ENCODE assay signal across 8 cellular contexts in genomic region chr2:9630750-9631483, GRCh38. TPM values are rescaled to one million over a fixed set of nuclear protein-coding genes. Genes with fewer than 3 reads are reported as not detected.
DNase-seq lines count a peak whose midpoint lies in the region; TF ChIP-seq lines count a peak whose summit lies in the region.

Gene YWHAQ (minus strand): TSS chr2:9630997. CDS start chr2:9630452, 545 bp downstream.

- POLR2A ChIA-PET in activated CD8-positive, alpha-beta memory T cell treated with anti-CD3 and anti-CD28 coated beads for 36 hours (lab: Charles Lee), result interaction anchor here (0.6 to 2.8 kb wide), 19 partner anchors 8 to 153 kb away, joined by 3 to 35 read pairs (median 5); partner anchors contain the start of gene ADAM17

- no peak for TF ChIP-seq CTCF in GM20000 (IDR thresholded peaks at IDR 0.05; ENCODE audit: extremely low read depth, missing control alignments)

- CTCF ChIA-PET in activated CD8-positive, alpha-beta memory T cell treated with anti-CD3 and anti-CD28 coated beads for 36 hours (lab: Charles Lee), result interaction anchor here (1.0 to 1.9 kb wide), 5 partner anchors 25 to 118 kb away, joined by 3 to 7 read pairs (median 3); partner anchors contain the start of gene ADAM17

- no peaks in the 10 kb centered on the region for H3K27me3 ChIP-seq in effector memory CD4-positive, alpha-beta T cell (replicated peaks; ENCODE audit: control insufficient read depth, insufficient read depth, low read length, poor library complexity, severe bottlenecking)

- peak within 1 kb of the TSS; percentile 82 for H3K4me3 ChIP-seq in effector memory CD4-positive, alpha-beta T cell (ENCODE audit: insufficient read depth, low read depth, low read length, poor library complexity, severe bottlenecking)

- H3K27ac ChIP-seq in effector memory CD4-positive, alpha-beta T cell (ENCODE audit: insufficient read depth, low read length, poor library complexity, severe bottlenecking), result peak within 1 kb of the TSS; percentile 83

- H3K36me3 ChIP-seq in effector memory CD4-positive, alpha-beta T cell (ENCODE audit: control insufficient read depth, insufficient read depth, low read length), result peaks cover 4% of the 10 kb centered on the region

- DNase-seq in CMK (ENCODE audit: low read depth) (peak; percentile 97), GM20000 (ENCODE audit: low spot score) (peak; percentile 99), HT-29 (ENCODE audit: low spot score) (peak; percentile 97), NOMO-1 (lab: John Stamatoyannopoulos, UW; ENCODE audit: unreplicated experiment in 2 of 2) (peak; percentile 96 to 97), lung microvascular endothelial cell (ENCODE audit: low read depth in 2 of 2) (peak; percentile 99)
- peak; percentile 94 to 96 (median 96) for DNase-seq in effector memory CD4-positive, alpha-beta T cell
- DNase-seq in stimulated activated CD4-positive, alpha-beta T cell treated with anti-CD3 and anti-CD28 coated beads, TNF-alpha, amount 100 ng/mL, for 48 hours (ENCODE audit: low read depth in 3 of 3), result peak; percentile 92 to 96 (median 93)

- H3K9me3 ChIP-seq in effector memory CD4-positive, alpha-beta T cell (ENCODE audit: control insufficient read depth, low read length), result no peaks in the 10 kb centered on the region

- H3K4me1 ChIP-seq in effector memory CD4-positive, alpha-beta T cell (ENCODE audit: control insufficient read depth, insufficient read depth, low read length, poor library complexity, severe bottlenecking), result peaks cover 29% of the 10 kb centered on the region

RNA-seq across cellular contexts. Expression of gene YWHAQ, which starts in this region (rescaled TPM):
- 294 and 342 TPM in 2 replicates for total RNA-seq in HT-29 (2014; rRNA removed; shearing (Covaris generic))
- 100 to 1,000 TPM; 477 to 500 TPM for total RNA-seq in activated CD8-positive, alpha-beta memory T cell treated with anti-CD3 and anti-CD28 coated beads for 36 hours
- 152 and 217 TPM in 2 replicates for total RNA-seq in lung microvascular endothelial cell

Comparison
In these comparisons a context has a peak if more than half of its experiments do, and no peak if none do; other contexts are left out.
1. Peak in every context shown above with its lines: DNase-seq, H3K4me3 ChIP-seq and H3K27ac ChIP-seq.